ENCODE assay signal across 1 cellular context in the genomic region with DNA sequence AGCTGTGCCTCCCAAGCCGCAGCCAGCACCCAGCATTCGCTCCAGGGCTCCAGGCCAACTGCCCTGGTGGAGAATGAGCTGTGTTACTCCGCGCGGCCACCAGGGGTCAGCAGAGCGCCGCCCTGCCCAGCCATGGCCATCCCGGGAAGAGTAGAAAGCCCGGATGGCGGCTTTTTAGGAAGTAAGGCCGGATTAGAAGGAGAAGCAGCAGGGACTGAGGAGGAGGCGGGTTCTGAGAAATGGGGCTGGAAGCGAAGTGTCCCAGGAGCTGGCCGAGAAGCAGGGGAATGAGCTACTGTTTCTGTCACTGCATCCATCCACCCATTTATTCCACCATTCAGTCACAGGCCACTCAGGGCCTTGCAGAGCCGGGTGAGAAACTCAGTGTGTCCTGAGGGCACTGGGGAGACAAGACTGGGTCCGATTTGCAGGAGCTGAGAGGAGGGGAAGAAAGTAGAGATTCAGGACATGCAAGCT.
TF ChIP-seq lines count a peak whose summit lies in the region.

No MANE protein-coding gene starts in this region.

TF ChIP-seq in neural cell, 6 proteins besides CTCF, POLR2A, EP300 and RAD21 (continued from another document):
- TF ChIP-seq, protein P1, sequence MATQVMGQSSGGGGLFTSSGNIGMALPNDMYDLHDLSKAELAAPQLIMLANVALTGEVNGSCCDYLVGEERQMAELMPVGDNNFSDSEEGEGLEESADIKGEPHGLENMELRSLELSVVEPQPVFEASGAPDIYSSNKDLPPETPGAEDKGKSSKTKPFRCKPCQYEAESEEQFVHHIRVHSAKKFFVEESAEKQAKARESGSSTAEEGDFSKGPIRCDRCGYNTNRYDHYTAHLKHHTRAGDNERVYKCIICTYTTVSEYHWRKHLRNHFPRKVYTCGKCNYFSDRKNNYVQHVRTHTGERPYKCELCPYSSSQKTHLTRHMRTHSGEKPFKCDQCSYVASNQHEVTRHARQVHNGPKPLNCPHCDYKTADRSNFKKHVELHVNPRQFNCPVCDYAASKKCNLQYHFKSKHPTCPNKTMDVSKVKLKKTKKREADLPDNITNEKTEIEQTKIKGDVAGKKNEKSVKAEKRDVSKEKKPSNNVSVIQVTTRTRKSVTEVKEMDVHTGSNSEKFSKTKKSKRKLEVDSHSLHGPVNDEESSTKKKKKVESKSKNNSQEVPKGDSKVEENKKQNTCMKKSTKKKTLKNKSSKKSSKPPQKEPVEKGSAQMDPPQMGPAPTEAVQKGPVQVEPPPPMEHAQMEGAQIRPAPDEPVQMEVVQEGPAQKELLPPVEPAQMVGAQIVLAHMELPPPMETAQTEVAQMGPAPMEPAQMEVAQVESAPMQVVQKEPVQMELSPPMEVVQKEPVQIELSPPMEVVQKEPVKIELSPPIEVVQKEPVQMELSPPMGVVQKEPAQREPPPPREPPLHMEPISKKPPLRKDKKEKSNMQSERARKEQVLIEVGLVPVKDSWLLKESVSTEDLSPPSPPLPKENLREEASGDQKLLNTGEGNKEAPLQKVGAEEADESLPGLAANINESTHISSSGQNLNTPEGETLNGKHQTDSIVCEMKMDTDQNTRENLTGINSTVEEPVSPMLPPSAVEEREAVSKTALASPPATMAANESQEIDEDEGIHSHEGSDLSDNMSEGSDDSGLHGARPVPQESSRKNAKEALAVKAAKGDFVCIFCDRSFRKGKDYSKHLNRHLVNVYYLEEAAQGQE (IDR thresholded peaks at IDR 0.05; ENCODE audit: borderline replicate concordance) = no peak
